In genomic region chr13:42992585-42993122, GRCh38 we compare ENCODE assay signal across 8 cellular contexts. TPM values are rescaled to one million over a fixed set of nuclear protein-coding genes. Genes with fewer than 3 reads are reported as not detected.
DNase-seq lines count a peak whose midpoint lies in the region; ATAC-seq lines count a peak whose summit lies in the region.

No MANE protein-coding gene starts in this region.

- peak overlapping the region; percentile 97 for H3K9ac ChIP-seq in mucosa of stomach (ENCODE audit: low read length)

- H3K4me3 ChIP-seq in Jurkat, Clone E6-1 (ENCODE audit: low read length): peak overlapping the region; percentile 58
- peak overlapping the region; percentile 90 for H3K4me3 ChIP-seq in mucosa of stomach (ENCODE audit: low read length)

- H3K4me1 ChIP-seq in mucosa of stomach (ENCODE audit: control insufficient read depth, insufficient read depth, low read length): peaks cover 16% of the 10 kb centered on the region

- ATAC-seq in GM21390 (IDR thresholded peaks at IDR 0.05; ENCODE audit: unreplicated experiment): peak; percentile 38

- no peaks in the 10 kb centered on the region for H3K27me3 ChIP-seq in mucosa of stomach (ENCODE audit: control insufficient read depth, insufficient read depth, low read length)

- DNase-seq in CD1c-positive myeloid dendritic cell (ENCODE audit: extremely low spot score) (peak; percentile 44), caudate nucleus (lab: John Stamatoyannopoulos, UW) (no peak), MV-4-11 (lab: John Stamatoyannopoulos, UW) (no peak), NCI-H1930 (lab: John Stamatoyannopoulos, UW) (no peak)
- peak; percentile 33 for DNase-seq in Jurkat, Clone E6-1 (ENCODE audit: low read depth, low spot score)
- no peak for DNase-seq in effector CD8-positive, alpha-beta T cell (lab: John Stamatoyannopoulos, UW)

- H3K36me3 ChIP-seq in mucosa of stomach (ENCODE audit: control insufficient read depth, insufficient read depth, low read length): no peaks in the 10 kb centered on the region

- no peaks in the 10 kb centered on the region for H3K9me3 ChIP-seq in mucosa of stomach (ENCODE audit: control insufficient read depth, low read length)

- H3K27ac ChIP-seq in caudate nucleus (ENCODE audit: low read depth, low read length): peak overlapping the region; percentile 67

RNA-seq across cellular contexts. Expression of gene EPSTI1, which starts 0.6 kb away (rescaled TPM):
- polyA plus RNA-seq in Jurkat, Clone E6-1 (2012; ENCODE audit: insufficient read depth, insufficient read length): 3.6 TPM

RNA-seq across cellular contexts. Expression of gene DNAJC15, which starts 30.7 kb away (rescaled TPM):
- 19.0 TPM for polyA plus RNA-seq in Jurkat, Clone E6-1 (2012; ENCODE audit: insufficient read depth, insufficient read length)

Comparison
In these comparisons a context has a peak if more than half of its experiments do, and no peak if none do; other contexts are left out.
1. DNase-seq: peak in CD1c-positive myeloid dendritic cell (single experiment) and Jurkat, Clone E6-1 (single experiment); none in caudate nucleus (0 of 61), MV-4-11 (single experiment), effector CD8-positive, alpha-beta T cell (single experiment) and NCI-H1930 (0 of 2).